1 cellular context compared by ENCODE assay signal in the genomic region with DNA sequence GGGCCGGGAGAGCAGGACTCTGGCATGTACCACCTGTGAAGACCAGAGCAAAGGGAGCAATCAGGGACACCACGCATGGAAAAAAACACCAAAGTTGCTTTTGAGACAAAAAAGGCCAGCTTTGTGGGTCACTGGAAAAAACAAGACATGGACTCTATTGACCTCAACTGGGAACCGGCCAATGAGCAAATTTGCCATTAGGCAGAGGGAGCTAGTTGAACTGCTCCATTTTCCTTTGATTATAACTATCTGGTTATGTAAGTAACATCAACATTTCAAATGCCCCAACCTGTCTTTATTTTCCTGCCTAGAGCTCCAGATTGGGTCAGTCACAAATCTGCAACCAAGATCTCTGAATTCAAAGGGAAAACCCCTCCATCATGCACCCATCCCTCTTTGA.
TF ChIP-seq lines count a peak whose summit lies in the region.

No MANE protein-coding gene starts in this region.

TF ChIP-seq in WTC11, 78 proteins besides CTCF, POLR2A, EP300 and RAD21 (continued from another document):
- TF ChIP-seq, protein P1, sequence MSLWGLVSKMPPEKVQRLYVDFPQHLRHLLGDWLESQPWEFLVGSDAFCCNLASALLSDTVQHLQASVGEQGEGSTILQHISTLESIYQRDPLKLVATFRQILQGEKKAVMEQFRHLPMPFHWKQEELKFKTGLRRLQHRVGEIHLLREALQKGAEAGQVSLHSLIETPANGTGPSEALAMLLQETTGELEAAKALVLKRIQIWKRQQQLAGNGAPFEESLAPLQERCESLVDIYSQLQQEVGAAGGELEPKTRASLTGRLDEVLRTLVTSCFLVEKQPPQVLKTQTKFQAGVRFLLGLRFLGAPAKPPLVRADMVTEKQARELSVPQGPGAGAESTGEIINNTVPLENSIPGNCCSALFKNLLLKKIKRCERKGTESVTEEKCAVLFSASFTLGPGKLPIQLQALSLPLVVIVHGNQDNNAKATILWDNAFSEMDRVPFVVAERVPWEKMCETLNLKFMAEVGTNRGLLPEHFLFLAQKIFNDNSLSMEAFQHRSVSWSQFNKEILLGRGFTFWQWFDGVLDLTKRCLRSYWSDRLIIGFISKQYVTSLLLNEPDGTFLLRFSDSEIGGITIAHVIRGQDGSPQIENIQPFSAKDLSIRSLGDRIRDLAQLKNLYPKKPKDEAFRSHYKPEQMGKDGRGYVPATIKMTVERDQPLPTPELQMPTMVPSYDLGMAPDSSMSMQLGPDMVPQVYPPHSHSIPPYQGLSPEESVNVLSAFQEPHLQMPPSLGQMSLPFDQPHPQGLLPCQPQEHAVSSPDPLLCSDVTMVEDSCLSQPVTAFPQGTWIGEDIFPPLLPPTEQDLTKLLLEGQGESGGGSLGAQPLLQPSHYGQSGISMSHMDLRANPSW (CRISPR knock-in tag; conservative IDR thresholded peaks at IDR 0.05; ENCODE audit: low read depth) = no peak
- TF ChIP-seq, protein P2, sequence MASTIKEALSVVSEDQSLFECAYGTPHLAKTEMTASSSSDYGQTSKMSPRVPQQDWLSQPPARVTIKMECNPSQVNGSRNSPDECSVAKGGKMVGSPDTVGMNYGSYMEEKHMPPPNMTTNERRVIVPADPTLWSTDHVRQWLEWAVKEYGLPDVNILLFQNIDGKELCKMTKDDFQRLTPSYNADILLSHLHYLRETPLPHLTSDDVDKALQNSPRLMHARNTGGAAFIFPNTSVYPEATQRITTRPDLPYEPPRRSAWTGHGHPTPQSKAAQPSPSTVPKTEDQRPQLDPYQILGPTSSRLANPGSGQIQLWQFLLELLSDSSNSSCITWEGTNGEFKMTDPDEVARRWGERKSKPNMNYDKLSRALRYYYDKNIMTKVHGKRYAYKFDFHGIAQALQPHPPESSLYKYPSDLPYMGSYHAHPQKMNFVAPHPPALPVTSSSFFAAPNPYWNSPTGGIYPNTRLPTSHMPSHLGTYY (CRISPR knock-in tag; IDR thresholded peaks at IDR 0.05) = no peak
- no peak for TF ChIP-seq ZNF281 (CRISPR knock-in tag; IDR thresholded peaks at IDR 0.05)
- TF ChIP-seq, protein P3, sequence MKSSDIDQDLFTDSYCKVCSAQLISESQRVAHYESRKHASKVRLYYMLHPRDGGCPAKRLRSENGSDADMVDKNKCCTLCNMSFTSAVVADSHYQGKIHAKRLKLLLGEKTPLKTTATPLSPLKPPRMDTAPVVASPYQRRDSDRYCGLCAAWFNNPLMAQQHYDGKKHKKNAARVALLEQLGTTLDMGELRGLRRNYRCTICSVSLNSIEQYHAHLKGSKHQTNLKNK (CRISPR knock-in tag; IDR thresholded peaks at IDR 0.05) = no peak
- TF ChIP-seq, protein P4, sequence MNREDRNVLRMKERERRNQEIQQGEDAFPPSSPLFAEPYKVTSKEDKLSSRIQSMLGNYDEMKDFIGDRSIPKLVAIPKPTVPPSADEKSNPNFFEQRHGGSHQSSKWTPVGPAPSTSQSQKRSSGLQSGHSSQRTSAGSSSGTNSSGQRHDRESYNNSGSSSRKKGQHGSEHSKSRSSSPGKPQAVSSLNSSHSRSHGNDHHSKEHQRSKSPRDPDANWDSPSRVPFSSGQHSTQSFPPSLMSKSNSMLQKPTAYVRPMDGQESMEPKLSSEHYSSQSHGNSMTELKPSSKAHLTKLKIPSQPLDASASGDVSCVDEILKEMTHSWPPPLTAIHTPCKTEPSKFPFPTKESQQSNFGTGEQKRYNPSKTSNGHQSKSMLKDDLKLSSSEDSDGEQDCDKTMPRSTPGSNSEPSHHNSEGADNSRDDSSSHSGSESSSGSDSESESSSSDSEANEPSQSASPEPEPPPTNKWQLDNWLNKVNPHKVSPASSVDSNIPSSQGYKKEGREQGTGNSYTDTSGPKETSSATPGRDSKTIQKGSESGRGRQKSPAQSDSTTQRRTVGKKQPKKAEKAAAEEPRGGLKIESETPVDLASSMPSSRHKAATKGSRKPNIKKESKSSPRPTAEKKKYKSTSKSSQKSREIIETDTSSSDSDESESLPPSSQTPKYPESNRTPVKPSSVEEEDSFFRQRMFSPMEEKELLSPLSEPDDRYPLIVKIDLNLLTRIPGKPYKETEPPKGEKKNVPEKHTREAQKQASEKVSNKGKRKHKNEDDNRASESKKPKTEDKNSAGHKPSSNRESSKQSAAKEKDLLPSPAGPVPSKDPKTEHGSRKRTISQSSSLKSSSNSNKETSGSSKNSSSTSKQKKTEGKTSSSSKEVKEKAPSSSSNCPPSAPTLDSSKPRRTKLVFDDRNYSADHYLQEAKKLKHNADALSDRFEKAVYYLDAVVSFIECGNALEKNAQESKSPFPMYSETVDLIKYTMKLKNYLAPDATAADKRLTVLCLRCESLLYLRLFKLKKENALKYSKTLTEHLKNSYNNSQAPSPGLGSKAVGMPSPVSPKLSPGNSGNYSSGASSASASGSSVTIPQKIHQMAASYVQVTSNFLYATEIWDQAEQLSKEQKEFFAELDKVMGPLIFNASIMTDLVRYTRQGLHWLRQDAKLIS (CRISPR knock-in tag; IDR thresholded peaks at IDR 0.05; ENCODE audit: borderline replicate concordance) = no peak
- TF ChIP-seq, protein P5, sequence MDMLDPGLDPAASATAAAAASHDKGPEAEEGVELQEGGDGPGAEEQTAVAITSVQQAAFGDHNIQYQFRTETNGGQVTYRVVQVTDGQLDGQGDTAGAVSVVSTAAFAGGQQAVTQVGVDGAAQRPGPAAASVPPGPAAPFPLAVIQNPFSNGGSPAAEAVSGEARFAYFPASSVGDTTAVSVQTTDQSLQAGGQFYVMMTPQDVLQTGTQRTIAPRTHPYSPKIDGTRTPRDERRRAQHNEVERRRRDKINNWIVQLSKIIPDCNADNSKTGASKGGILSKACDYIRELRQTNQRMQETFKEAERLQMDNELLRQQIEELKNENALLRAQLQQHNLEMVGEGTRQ (CRISPR knock-in tag; IDR thresholded peaks at IDR 0.05) = no peak
- no peak for TF ChIP-seq TEAD4 (CRISPR knock-in tag; IDR thresholded peaks at IDR 0.05)
- TF ChIP-seq, protein P6, sequence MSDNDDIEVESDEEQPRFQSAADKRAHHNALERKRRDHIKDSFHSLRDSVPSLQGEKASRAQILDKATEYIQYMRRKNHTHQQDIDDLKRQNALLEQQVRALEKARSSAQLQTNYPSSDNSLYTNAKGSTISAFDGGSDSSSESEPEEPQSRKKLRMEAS (CRISPR knock-in tag; IDR thresholded peaks at IDR 0.05) = no peak
